In genomic region chr17:78053777-78054468, GRCh38 we compare ENCODE assay signal across 18 cellular contexts.
DNase-seq lines count a peak whose midpoint lies in the region; ATAC-seq, FAIRE-seq and TF ChIP-seq lines count a peak whose summit lies in the region.
"Had no signal": no experiment of that assay in that cellular context is flagged by ENCODE, and none has a peak within 500 bp of the region (broad histone marks: within the 10 kb centered on the region; RNA-seq: fewer than 3 reads in every experiment).

No MANE protein-coding gene starts in this region.

- no peak for TF ChIP-seq EP300 in A549 (IDR thresholded peaks at IDR 0.05)

- H3K9me3 ChIP-seq in A549 (no peaks in the 10 kb centered on the region), HEK293 (ENCODE audit: control insufficient read depth, insufficient read depth, low read depth, low read length) (no peaks in the 10 kb centered on the region), adipocyte (ENCODE audit: control insufficient read depth, low read length) (no peaks in the 10 kb centered on the region), endodermal cell (ENCODE audit: control insufficient read depth, low read length) (no peaks in the 10 kb centered on the region)
- H3K9me3 ChIP-seq: HAP-1 had no signal

- CTCF ChIA-PET in A549 (lab: Yijun Ruan, JAX) = interaction anchor here (0.6 to 1.2 kb wide), 2 partner anchors 34 to 499 kb away, joined by 3 to 5 read pairs; no protein-coding TSS in a partner anchor
- CTCF ChIA-PET in HEK293 (lab: Yijun Ruan, JAX) = no interaction called here

- no peak for TF ChIP-seq RAD21 in A549 (conservative IDR thresholded peaks at IDR 0.05 in 1 of 2, IDR thresholded peaks at IDR 0.05 in 1 of 2)

- H3K4me1 Mint-ChIP-seq in endodermal cell = no peaks in the 10 kb centered on the region
- H3K4me1 Mint-ChIP-seq: B cell had no signal

- peaks cover 38% of the 10 kb centered on the region for H3K36me3 Mint-ChIP-seq in endodermal cell (ENCODE audit: low read depth)

- no peak overlapping the region for H3K4me2 ChIP-seq in A549

- intact Hi-C loops in left colon (cut with DNase I, micrococcal nuclease) = no loop called here

- no peak for DNase-seq in A549 (ENCODE audit: low read depth in 1 of 2, low spot score in 1 of 2)
- DNase-seq in adipocyte (ENCODE audit: low read depth) = peak; percentile 11
- DNase-seq in left colon = no peak
- DNase-seq in endodermal cell = no peak
- no peak for DNase-seq in GF-D8 (lab: John Stamatoyannopoulos, UW)
- DNase-seq: C1 segment of cervical spinal cord; CD4-positive, alpha-beta T cell; DMS79; HFFc6 had no signal

- ATAC-seq in A549 (no peak; a peak in 1 of 6 replicates), left colon (peak; percentile 47), GM21619 (IDR thresholded peaks at IDR 0.05; ENCODE audit: unreplicated experiment) (no peak)
- ATAC-seq: HepG2 had no signal

- WGBS in A549 (ENCODE audit: missing lambda C conversion rate) = 83% methylated on average over 5 of the region's 5 CpGs
- WGBS in endodermal cell (ENCODE audit: insufficient coverage in 1 of 2, insufficient read length in 1 of 2), 2 experiments = 97 to 98% methylated on average over 4 to 5 of the region's 5 CpGs

- H3K4me1 ChIP-seq in A549 (no peaks in the 10 kb centered on the region), HEK293 (ENCODE audit: control insufficient read depth, insufficient read depth, low read length) (no peaks in the 10 kb centered on the region; the same call in none of the 2 replicates), adipocyte (ENCODE audit: control insufficient read depth, insufficient read depth, low read length) (no peaks in the 10 kb centered on the region), endodermal cell (ENCODE audit: control insufficient read depth, insufficient read depth, low read length) (no peaks in the 10 kb centered on the region)
- H3K4me1 ChIP-seq: HAP-1 had no signal

- H3K36me3 ChIP-seq in HEK293 (ENCODE audit: control insufficient read depth in 2 of 2, insufficient read depth in 1 of 2, low read length in 2 of 2) = peaks cover 0 to 48% of the 10 kb centered on the region in 2 experiments; a peak in 1 of 3 replicates
- H3K36me3 ChIP-seq in adipocyte (ENCODE audit: control insufficient read depth, insufficient read depth, low read length, severe bottlenecking) = peaks cover 32% of the 10 kb centered on the region
- H3K36me3 ChIP-seq in endodermal cell (ENCODE audit: control insufficient read depth, insufficient read depth, low read length) = peaks cover 44% of the 10 kb centered on the region

- H3K27me3 ChIP-seq in adipocyte (replicated peaks; ENCODE audit: control insufficient read depth, insufficient read depth, low read length) (no peaks in the 10 kb centered on the region), endodermal cell (ENCODE audit: control insufficient read depth, insufficient read depth, low read length, poor library complexity, severe bottlenecking) (no peaks in the 10 kb centered on the region)

- no peaks in the 10 kb centered on the region for H3K27me3 Mint-ChIP-seq in endodermal cell (ENCODE audit: insufficient read depth)
- H3K27me3 Mint-ChIP-seq: B cell; CD4-positive, alpha-beta T cell had no signal

- no peak for TF ChIP-seq POLR2A in A549 (IDR thresholded peaks at IDR 0.05; ENCODE audit: low read length)

- POLR2A ChIA-PET in A549 (lab: Yijun Ruan, JAX) = no interaction called here
- POLR2A ChIA-PET in HEK293 (lab: Yijun Ruan, JAX) = no interaction called here

- no peak overlapping the region for H3K4me3 Mint-ChIP-seq in endodermal cell
- H3K4me3 Mint-ChIP-seq: B cell; CD4-positive, alpha-beta T cell; HFFc6 had no signal

- no peaks in the 10 kb centered on the region for H3K9me3 Mint-ChIP-seq in endodermal cell
- H3K9me3 Mint-ChIP-seq: CD4-positive, alpha-beta T cell; HFFc6 had no signal

- FAIRE-seq in A549 (lab: Jason Lieb, UNC) = peak; percentile 7
- FAIRE-seq: G401.6, GM12892, GM19239, H1, HepG2 had no signal

- H3K27ac Mint-ChIP-seq in endodermal cell = no peak overlapping the region
- H3K27ac Mint-ChIP-seq: B cell; CD4-positive, alpha-beta T cell; HFFc6 had no signal

- H3K4me3 ChIP-seq in A549 (no peak overlapping the region), HEK293 (ENCODE audit: low read depth, low read length) (no peak overlapping the region), adipocyte (ENCODE audit: low read length) (no peak overlapping the region), endodermal cell (ENCODE audit: low read length) (no peak overlapping the region)
- H3K4me3 ChIP-seq: HAP-1 had no signal

- no peak overlapping the region for H3K9ac ChIP-seq in adipocyte (ENCODE audit: low read length)
- no peak overlapping the region for H3K9ac ChIP-seq in endodermal cell (ENCODE audit: extremely low read depth, low read length, poor library complexity, severe bottlenecking)

- H3K27ac ChIP-seq in A549 (no peak overlapping the region), HEK293 (ENCODE audit: extremely low read depth, low read depth, low read length) (no peak overlapping the region), endodermal cell (ENCODE audit: low read depth, low read length) (no peak overlapping the region)

- TF ChIP-seq CTCF in A549 (IDR thresholded peaks at IDR 0.05) (no peak), HEK293 (tag by site-specific recombination; IDR thresholded peaks at IDR 0.05) (no peak), endodermal cell (conservative IDR thresholded peaks at IDR 0.05) (no peak)

TF ChIP-seq in A549, 52 proteins besides CTCF, POLR2A, EP300 and RAD21:
- TF ChIP-seq JUN (IDR thresholded peaks at IDR 0.05) (no peak), RNF2 (IDR thresholded peaks at IDR 0.05; ENCODE audit: borderline replicate concordance, low read depth) (no peak), TFCP2L1 (CRISPR knock-in tag; IDR thresholded peaks at IDR 0.05) (no peak), BCL3 (IDR thresholded peaks at IDR 0.05) (no peak), RFX5 (IDR thresholded peaks at IDR 0.05) (no peak), E2F6 (IDR thresholded peaks at IDR 0.05; ENCODE audit: borderline replicate concordance, low read depth) (no peak)

TF ChIP-seq in HEK293, 187 proteins besides CTCF, POLR2A, EP300 and RAD21:
- TF ChIP-seq ZNF830 (tag by site-specific recombination; IDR thresholded peaks at IDR 0.05; ENCODE audit: low read depth) = no peak
- TF ChIP-seq ZNF18 (tag by site-specific recombination; IDR thresholded peaks at IDR 0.05) = no peak
- TF ChIP-seq ZBTB26 (tag by site-specific recombination; optimal IDR thresholded peaks at IDR 0.05) = no peak
- TF ChIP-seq OVOL3 (tag by site-specific recombination; IDR thresholded peaks at IDR 0.05) = no peak
- no peak for TF ChIP-seq TRIM28 (IDR thresholded peaks at IDR 0.05; ENCODE audit: borderline replicate concordance, low read length)
- no peak for TF ChIP-seq ZNF791 (tag by site-specific recombination; IDR thresholded peaks at IDR 0.05)
- TF ChIP-seq ZNF658 (tag by site-specific recombination; IDR thresholded peaks at IDR 0.05) = no peak
- TF ChIP-seq ZNF146 (tag by site-specific recombination; IDR thresholded peaks at IDR 0.05) = no peak
- no peak for TF ChIP-seq ZBTB48 (tag by site-specific recombination; IDR thresholded peaks at IDR 0.05)
- no peak for TF ChIP-seq ZNF501 (tag by site-specific recombination; IDR thresholded peaks at IDR 0.05)
- no peak for TF ChIP-seq KLF16 (tag by site-specific recombination; IDR thresholded peaks at IDR 0.05)
- TF ChIP-seq ZNF837 (tag by site-specific recombination; IDR thresholded peaks at IDR 0.05) = no peak
- TF ChIP-seq ZNF664 (tag by site-specific recombination; IDR thresholded peaks at IDR 0.05) = 0 out of 2 replicates have a peak, but pooled peaks have one; percentile 0
- TF ChIP-seq ZNF133 (tag by site-specific recombination; IDR thresholded peaks at IDR 0.05) = no peak
- TF ChIP-seq SCRT2 (tag by site-specific recombination; IDR thresholded peaks at IDR 0.05) = peak; percentile 43; the same call in 1 of the 2 replicates
- TF ChIP-seq ZNF266 (tag by site-specific recombination; IDR thresholded peaks at IDR 0.05; ENCODE audit: low read depth) = no peak
- TF ChIP-seq ZNF175 (tag by site-specific recombination; IDR thresholded peaks at IDR 0.05) = no peak
